In the genomic region with DNA sequence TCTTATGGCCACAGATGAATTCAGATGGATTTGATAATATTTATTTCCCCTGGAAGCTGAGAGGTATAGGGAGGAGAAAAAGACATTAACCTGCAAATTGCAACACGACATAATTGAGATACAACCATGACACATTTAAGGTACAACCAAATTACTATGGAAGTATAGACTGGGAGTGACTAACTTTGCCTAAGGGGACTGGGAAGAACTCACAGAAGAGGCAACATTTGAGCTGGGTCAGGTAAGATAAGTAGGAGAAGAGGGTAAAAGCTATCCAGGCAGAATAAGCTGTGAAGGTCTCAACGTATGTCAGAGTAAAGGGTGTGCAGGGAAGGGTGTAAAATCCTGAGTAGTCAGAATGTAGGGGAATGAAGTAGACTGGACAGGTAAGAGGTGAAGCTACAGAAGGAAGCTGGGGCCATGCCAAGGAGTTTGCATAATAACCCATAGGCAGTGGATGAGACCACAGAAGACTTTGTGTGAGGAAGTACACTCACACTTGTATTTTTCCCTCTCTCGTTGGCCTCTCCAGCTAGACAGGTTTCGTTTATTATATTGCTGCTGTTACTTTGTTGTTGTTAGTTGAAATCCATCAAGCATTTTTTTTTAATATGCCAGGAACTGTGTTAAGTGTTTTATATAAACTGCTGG, we compare ENCODE assay signal across 12 cellular contexts.
"Had no signal": no experiment of that assay in that cellular context is flagged by ENCODE, and none has a peak within 500 bp of the region (broad histone marks: within the 10 kb centered on the region; RNA-seq: fewer than 3 reads in every experiment).

No MANE protein-coding gene starts in this region.

- ATAC-seq: activated T-cell treated with anti-CD3 and anti-CD28 coated beads, Interleukin-2, amount 50 U/mL, for 72 hours had no signal

- H3K27me3 ChIP-seq: hepatocyte had no signal

- H3K4me3 Mint-ChIP-seq: activated naive CD4-positive, alpha-beta T cell treated with anti-CD3 and anti-CD28 coated beads, Interleukin-2, amount 50 U/mL, for 24 hours; activated T-cell treated with anti-CD3 and anti-CD28 coated beads, Interleukin-2, amount 50 U/mL, for 72 hours had no signal

- H3K9me3 Mint-ChIP-seq: activated naive CD4-positive, alpha-beta T cell treated with anti-CD3 and anti-CD28 coated beads, Interleukin-2, amount 50 U/mL, for 24 hours; activated T-cell treated with anti-CD3 and anti-CD28 coated beads, Interleukin-2, amount 50 U/mL, for 72 hours had no signal

- H3K4me1 Mint-ChIP-seq: activated naive CD4-positive, alpha-beta T cell treated with anti-CD3 and anti-CD28 coated beads, Interleukin-2, amount 50 U/mL, for 24 hours had no signal

- H3K4me3 ChIP-seq: hepatocyte had no signal

- H3K79me2 ChIP-seq: hepatocyte had no signal

- H3K4me2 ChIP-seq: hepatocyte had no signal

- H3K27me3 Mint-ChIP-seq: progenitor cell of endocrine pancreas had no signal

- DNase-seq: activated CD4-positive, CD25-positive, alpha-beta regulatory T cell treated with anti-CD3 and anti-CD28 coated beads, Interleukin-2, amount 50 U/mL, for 72 hours; activated CD8-positive, alpha-beta memory T cell treated with anti-CD3 and anti-CD28 coated beads for 24 hours; activated CD8-positive, alpha-beta memory T cell treated with anti-CD3 and anti-CD28 coated beads, Interleukin-2, amount 50 U/mL, for 48 hours; activated gamma-delta T cell; activated T-cell treated with anti-CD3 and anti-CD28 coated beads, Interleukin-2, amount 50 U/mL, for 72 hours; effector CD4-positive, alpha-beta T cell; stimulated activated naive CD4-positive, alpha-beta T cell; T-helper 1 cell; T-helper 9 cell had no signal

- H3K27ac ChIP-seq: hepatocyte had no signal

- H2AFZ ChIP-seq: hepatocyte had no signal

- H3K36me3 Mint-ChIP-seq: activated naive CD4-positive, alpha-beta T cell treated with anti-CD3 and anti-CD28 coated beads, Interleukin-2, amount 50 U/mL, for 24 hours had no signal
